8 cellular contexts compared by ENCODE assay signal in genomic region chr12:122870867-122871664, GRCh38. TPM values are rescaled to one million over a fixed set of nuclear protein-coding genes. Genes with fewer than 3 reads are reported as not detected.
DNase-seq lines count a peak whose midpoint lies in the region; ATAC-seq and TF ChIP-seq lines count a peak whose summit lies in the region.

No MANE protein-coding gene starts in this region.

- H3K27ac Mint-ChIP-seq in naive B cell (peak overlapping the region in 5 of 6 donors; percentile 72 to 94 (median 92)), Caco-2 (ENCODE audit: unreplicated experiment) (no peak overlapping the region)

- H3K4me1 Mint-ChIP-seq in naive B cell (peaks cover 59 to 83% (median 80%) of the 10 kb centered on the region in 3 donors), Caco-2 (ENCODE audit: low read depth, unreplicated experiment) (peaks cover 7% of the 10 kb centered on the region)

- H3K36me3 ChIP-seq in Caco-2 (ENCODE audit: control insufficient read depth, insufficient read depth, low read length), result peaks cover 2% of the 10 kb centered on the region; the same call in 1 of the 2 replicates

- H3K27me3 Mint-ChIP-seq in naive B cell (no peaks in the 10 kb centered on the region), Caco-2 (ENCODE audit: insufficient read depth, unreplicated experiment) (no peaks in the 10 kb centered on the region)

- no peaks in the 10 kb centered on the region for H3K4me1 ChIP-seq in Caco-2

- intact Hi-C loops in dorsolateral prefrontal cortex (cut with DNase I) (no loop called here), Caco-2 (cut with micrococcal nuclease; ENCODE audit: unreplicated experiment) (no loop called here)

- no peak for DNase-seq in AG09309 (ENCODE audit: low read depth)
- DNase-seq in LNCaP clone FGC (ENCODE audit: low read depth), result peak; percentile 86
- DNase-seq in dorsolateral prefrontal cortex, result peak in 5 of 10 donors; percentile 29 to 62 (median 52)
- no peak for DNase-seq in naive B cell
- no peak for DNase-seq in Caco-2

- H3K4me3 ChIP-seq in AG09309 (ENCODE audit: control insufficient read depth, low read depth, low read length), result peak overlapping the region; percentile 43
- peak overlapping the region; percentile 53 for H3K4me3 ChIP-seq in LNCaP clone FGC (ENCODE audit: low read depth, low read length)
- H3K4me3 ChIP-seq in dorsolateral prefrontal cortex, result peak overlapping the region in 57 of 59 donors; percentile 4 to 60 (median 35)
- H3K4me3 ChIP-seq in Caco-2 (ENCODE audit: low read depth, low read length), result no peak overlapping the region

- CTCF ChIA-PET in Caco-2 (lab: Charles Lee), result interaction anchor here (0.7 kb wide), 1 partner anchor 10 kb away, joined by 3 read pairs; no protein-coding TSS in a partner anchor

- H3K4me3 Mint-ChIP-seq in naive B cell, result peak overlapping the region; percentile 82 to 97 (median 90)
- no peak overlapping the region for H3K4me3 Mint-ChIP-seq in Caco-2 (ENCODE audit: unreplicated experiment)

- H3K9me3 Mint-ChIP-seq in naive B cell, result no peaks in the 10 kb centered on the region
- no peaks in the 10 kb centered on the region for H3K9me3 Mint-ChIP-seq in Caco-2 (ENCODE audit: unreplicated experiment)

- H3K36me3 Mint-ChIP-seq in naive B cell (peaks cover 0 to 9% of the 10 kb centered on the region in 2 donors), Caco-2 (ENCODE audit: insufficient read depth, unreplicated experiment) (peaks cover 35% of the 10 kb centered on the region)

- no peak for TF ChIP-seq POLR2A in GM18505 (IDR thresholded peaks at IDR 0.05; ENCODE audit: borderline replicate concordance, extremely low read depth, insufficient read depth, insufficient read length)

- H3K9me3 ChIP-seq in Caco-2, result no peaks in the 10 kb centered on the region

- H3K27me3 ChIP-seq in dorsolateral prefrontal cortex (no peaks in the 10 kb centered on the region), Caco-2 (replicated peaks; ENCODE audit: control insufficient read depth, insufficient read depth, low read length) (no peaks in the 10 kb centered on the region)

- no TSS peak for BruUV-seq in Caco-2 (replicated peaks; lab: Mats Ljungman, UMichigan)

- TF ChIP-seq CTCF in AG09309 (IDR thresholded peaks at IDR 0.05; ENCODE audit: control insufficient read depth, insufficient read depth, low read depth, low read length, missing control alignments) (no peak), LNCaP clone FGC (IDR thresholded peaks at IDR 0.05; ENCODE audit: control insufficient read depth, extremely low read depth, insufficient read depth) (no peak), dorsolateral prefrontal cortex (IDR thresholded peaks at IDR 0.05 in 54 of 56, conservative IDR thresholded peaks at IDR 0.05 in 2 of 56; ENCODE audit: low read depth in 1 of 56, partially characterized antibody in 56 of 56) (no peak), Caco-2 (IDR thresholded peaks at IDR 0.05; ENCODE audit: insufficient read depth in 1 of 2, low read depth in 1 of 2, low read length in 1 of 2, severe bottlenecking in 1 of 2, unreplicated experiment in 1 of 2) (no peak)

- POLR2A ChIA-PET in Caco-2 (lab: Charles Lee), result interaction anchor here (0.5 to 0.6 kb wide), 2 partner anchors 95 to 185 kb away, joined by 4 to 7 read pairs; partner anchors contain the start of gene ABCB9

- H3K27ac ChIP-seq in dorsolateral prefrontal cortex, result peak overlapping the region; percentile 39 to 93 (median 86)

- ATAC-seq in naive B cell (ENCODE audit: low read depth in 2 of 2), result no peak
- no peak for ATAC-seq in GM18502 (IDR thresholded peaks at IDR 0.05; ENCODE audit: poor library complexity, unreplicated experiment)
- ATAC-seq in GM18505 (IDR thresholded peaks at IDR 0.05; ENCODE audit: unreplicated experiment), result no peak
- ATAC-seq in HG02763 (IDR thresholded peaks at IDR 0.05; ENCODE audit: unreplicated experiment), result no peak

RNA-seq across cellular contexts. Expression of gene VPS37B, which starts 24.9 kb away (rescaled TPM):
- total RNA-seq in dorsolateral prefrontal cortex (10 to 100 TPM; 15.8 to 35.3 (median 22.0) TPM), Caco-2 (2022) (24.0 and 25.4 TPM in 2 replicates)
- polyA plus RNA-seq in naive B cell (ENCODE audit: low read depth in 6 of 6), result 10 to 100 TPM; 43.4 to 60.9 (median 52.2) TPM

RNA-seq across cellular contexts. Expression of gene HIP1R, which starts 35.8 kb away (rescaled TPM):
- total RNA-seq in dorsolateral prefrontal cortex (100 to 1,000 TPM in 104 of 120 experiments, 10 to 100 TPM in 16; 38.9 to 309 (median 147) TPM), Caco-2 (2022) (13.8 and 15.4 TPM in 2 replicates)
- 10 to 100 TPM; 33.8 to 91.3 (median 38.4) TPM for polyA plus RNA-seq in naive B cell (ENCODE audit: low read depth in 6 of 6)
